1 cellular context compared by ENCODE assay signal in the genomic region with DNA sequence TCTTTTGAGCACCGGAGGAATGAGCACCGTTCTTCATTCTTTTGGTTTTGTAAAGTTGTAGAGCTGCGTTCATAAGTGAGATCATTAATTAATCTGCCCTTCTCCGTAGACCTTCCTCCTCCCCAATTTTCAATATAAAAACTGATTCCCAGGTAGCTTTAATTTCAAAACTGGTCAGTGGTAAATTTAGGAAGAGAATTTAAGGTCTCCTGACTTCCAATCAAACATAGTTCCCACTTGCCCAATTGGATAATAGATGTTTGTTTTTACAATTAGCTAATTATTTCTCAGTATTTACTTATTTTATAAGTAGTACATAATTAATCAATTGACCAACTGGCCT.
TF ChIP-seq lines count a peak whose summit lies in the region.

No MANE protein-coding gene starts in this region.

TF ChIP-seq in HCT116, 20 proteins besides CTCF, POLR2A, EP300 and RAD21:
- TF ChIP-seq CBX3 (IDR thresholded peaks at IDR 0.05; ENCODE audit: low read depth) (no peak), TCF7L2 (IDR thresholded peaks at IDR 0.05; ENCODE audit: borderline replicate concordance, extremely low read depth, insufficient read depth, insufficient read length) (no peak), SRF (IDR thresholded peaks at IDR 0.05; ENCODE audit: low read depth) (no peak), CEBPB (IDR thresholded peaks at IDR 0.05; ENCODE audit: low read depth) (no peak), ZNF274 (IDR thresholded peaks at IDR 0.05; ENCODE audit: low read depth, low read length) (no peak), ELF1 (IDR thresholded peaks at IDR 0.05; ENCODE audit: borderline replicate concordance, low read depth) (no peak)
- TF ChIP-seq, protein P1, sequence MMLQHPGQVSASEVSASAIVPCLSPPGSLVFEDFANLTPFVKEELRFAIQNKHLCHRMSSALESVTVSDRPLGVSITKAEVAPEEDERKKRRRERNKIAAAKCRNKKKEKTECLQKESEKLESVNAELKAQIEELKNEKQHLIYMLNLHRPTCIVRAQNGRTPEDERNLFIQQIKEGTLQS (IDR thresholded peaks at IDR 0.05), result no peak
